ENCODE assay signal across 25 cellular contexts in genomic region chrX:45667666-45668065, GRCh38.
DNase-seq lines count a peak whose midpoint lies in the region; ATAC-seq, FAIRE-seq and TF ChIP-seq lines count a peak whose summit lies in the region.
"Had no signal": no experiment of that assay in that cellular context is flagged by ENCODE, and none has a peak within 500 bp of the region (broad histone marks: within the 10 kb centered on the region; RNA-seq: fewer than 3 reads in every experiment).

No MANE protein-coding gene starts in this region.

- H3K27ac ChIP-seq in mammary epithelial cell (ENCODE audit: insufficient read depth, low read depth, low read length) (no peak overlapping the region), keratinocyte (ENCODE audit: control insufficient read depth, insufficient read depth, low read length) (no peak overlapping the region)
- H3K27ac ChIP-seq in CD8-positive, alpha-beta T cell (ENCODE audit: low read depth, low read length) = no peak overlapping the region
- H3K27ac ChIP-seq: BLaER1, left ventricle myocardium inferior, pancreas, Peyer's patch, uterus had no signal

- H2AFZ ChIP-seq in mammary epithelial cell (ENCODE audit: low read depth, low read length) = no peak overlapping the region
- no peak overlapping the region for H2AFZ ChIP-seq in keratinocyte (ENCODE audit: control insufficient read depth, low read length)

- no peaks in the 10 kb centered on the region for H3K4me1 Mint-ChIP-seq in CD8-positive, alpha-beta T cell (ENCODE audit: low read depth)
- H3K4me1 Mint-ChIP-seq: activated CD4-positive, alpha-beta T cell treated with anti-CD3 and anti-CD28 coated beads for 36 hours; mesothelial cell of epicardium; nephron had no signal

- peaks cover 26% of the 10 kb centered on the region for H3K4me1 ChIP-seq in mammary epithelial cell (ENCODE audit: insufficient read depth, low read length)
- peaks cover 20% of the 10 kb centered on the region for H3K4me1 ChIP-seq in keratinocyte (ENCODE audit: control insufficient read depth, extremely low read depth, insufficient read depth, low read length)
- H3K4me1 ChIP-seq in CD8-positive, alpha-beta T cell (ENCODE audit: insufficient read depth, low read length) = no peaks in the 10 kb centered on the region
- H3K4me1 ChIP-seq: BLaER1, left ventricle myocardium inferior, pancreas, Peyer's patch, uterus had no signal

- H3K4me3 ChIP-seq in AG10803 (ENCODE audit: low read length) (no peak overlapping the region), mammary epithelial cell (replicated peaks in 1 of 3; ENCODE audit: insufficient read depth in 1 of 3, low read depth in 2 of 3, low read length in 3 of 3) (no peak overlapping the region), keratinocyte (ENCODE audit: control insufficient read depth in 2 of 3, extremely low read depth in 1 of 3, insufficient read depth in 2 of 3, low read depth in 1 of 3, low read length in 3 of 3) (no peak overlapping the region)
- H3K4me3 ChIP-seq in CD8-positive, alpha-beta T cell (ENCODE audit: low read depth, low read length) = no peak overlapping the region
- H3K4me3 ChIP-seq: BLaER1, K562, left ventricle myocardium inferior, pancreas, Peyer's patch, uterus had no signal

- no peaks in the 10 kb centered on the region for H3K36me3 Mint-ChIP-seq in CD8-positive, alpha-beta T cell
- H3K36me3 Mint-ChIP-seq: mesothelial cell of epicardium had no signal

- no peaks in the 10 kb centered on the region for H3K27me3 Mint-ChIP-seq in CD8-positive, alpha-beta T cell (ENCODE audit: low read depth)
- H3K27me3 Mint-ChIP-seq: activated CD4-positive, alpha-beta T cell treated with anti-CD3 and anti-CD28 coated beads for 36 hours had no signal

- DNase-seq in AG10803 (ENCODE audit: low read depth) (peak; percentile 6), LHCN-M2 (ENCODE audit: low read depth) (peak; percentile 33), mammary epithelial cell (peak; percentile 8), keratinocyte (ENCODE audit: low read depth, low spot score) (no peak), left cardiac atrium (no peak)
- DNase-seq in CD8-positive, alpha-beta T cell = no peak
- DNase-seq: activated CD4-positive, alpha-beta T cell treated with anti-CD3 and anti-CD28 coated beads for 36 hours; activated effector memory CD4-positive, alpha-beta T cell treated with anti-CD3 and anti-CD28 coated beads, Interleukin-2, amount 50 U/mL, for 16 hours; COR-L47; left ventricle myocardium inferior; NCI-H524; pancreas; Peyer's patch; right cardiac atrium; stimulated activated CD4-positive, alpha-beta T cell treated with anti-CD3 and anti-CD28 coated beads, Interleukin-4, amount 100 ng/mL, for 4 hours; stimulated activated naive CD4-positive, alpha-beta T cell; uterus had no signal

- H3K4me2 ChIP-seq in mammary epithelial cell (ENCODE audit: insufficient read depth, low read depth, low read length) (no peak overlapping the region), keratinocyte (ENCODE audit: control insufficient read depth, extremely low read depth, insufficient read depth, low read depth, low read length) (no peak overlapping the region)
- H3K4me2 ChIP-seq: BLaER1 had no signal

- H3K4me3 Mint-ChIP-seq in CD8-positive, alpha-beta T cell = no peak overlapping the region
- H3K4me3 Mint-ChIP-seq: activated CD4-positive, alpha-beta T cell treated with anti-CD3 and anti-CD28 coated beads for 36 hours; mesothelial cell of epicardium; nephron; T-helper 1 cell treated with Interleukin-12 subunit alpha and Interleukin-12 subunit beta and Interleukin-4 antibody, amounts not matched to agents 30 μg/mL and 1 μg/mL, for 36 hours had no signal

- H3K36me3 ChIP-seq in mammary epithelial cell (ENCODE audit: insufficient read depth, low read length) (no peaks in the 10 kb centered on the region), keratinocyte (ENCODE audit: control insufficient read depth in 2 of 2, extremely low read depth in 1 of 2, insufficient read depth in 2 of 2, low read length in 2 of 2) (no peaks in the 10 kb centered on the region)
- H3K36me3 ChIP-seq in CD8-positive, alpha-beta T cell (ENCODE audit: insufficient read depth, low read length) = no peaks in the 10 kb centered on the region
- H3K36me3 ChIP-seq: BLaER1, left ventricle myocardium inferior, pancreas, Peyer's patch, uterus had no signal

- dilution Hi-C loops in mammary epithelial cell (cut with HindIII; ENCODE audit: low sequenced_read_pairs) = no loop called here
- dilution Hi-C loops in keratinocyte (cut with MboI; ENCODE audit: extremely low pct_ligation_motif_present, low sequenced_read_pairs) = no loop called here

- no peaks in the 10 kb centered on the region for H3K9me3 ChIP-seq in mammary epithelial cell (replicated peaks; ENCODE audit: insufficient read depth, low read length)
- H3K9me3 ChIP-seq in keratinocyte (ENCODE audit: control insufficient read depth, low read depth, low read length) = no peaks in the 10 kb centered on the region
- H3K9me3 ChIP-seq in CD8-positive, alpha-beta T cell (ENCODE audit: low read length) = no peaks in the 10 kb centered on the region
- H3K9me3 ChIP-seq: left ventricle myocardium inferior, pancreas, Peyer's patch, uterus had no signal

- 86% methylated on average over 1 of the region's 1 CpG for WGBS in mammary epithelial cell (ENCODE audit: low coverage, missing lambda C conversion rate)

- FAIRE-seq in keratinocyte (lab: Jason Lieb, UNC) = peak; percentile 91
- FAIRE-seq: GM12891, K562, pancreas had no signal

- CTCF ChIA-PET in mammary epithelial cell (lab: Charles Lee; ENCODE audit: low non-redundant PET) = no interaction called here
- CTCF ChIA-PET in CD8-positive, alpha-beta T cell (lab: Charles Lee) = no interaction called here

- no peaks in the 10 kb centered on the region for H3K9me3 Mint-ChIP-seq in CD8-positive, alpha-beta T cell
- H3K9me3 Mint-ChIP-seq: T-helper 1 cell treated with Interleukin-12 subunit alpha and Interleukin-12 subunit beta and Interleukin-4 antibody, amounts not matched to agents 30 μg/mL and 1 μg/mL, for 36 hours had no signal

- no peaks in the 10 kb centered on the region for H3K9me1 ChIP-seq in keratinocyte (ENCODE audit: control insufficient read depth, extremely low read depth, insufficient read depth, low read length)

- no peak overlapping the region for H3K27ac Mint-ChIP-seq in CD8-positive, alpha-beta T cell
- H3K27ac Mint-ChIP-seq: activated CD4-positive, alpha-beta T cell treated with anti-CD3 and anti-CD28 coated beads for 36 hours; mesothelial cell of epicardium; nephron; T-helper 1 cell treated with Interleukin-12 subunit alpha and Interleukin-12 subunit beta and Interleukin-4 antibody, amounts not matched to agents 30 μg/mL and 1 μg/mL, for 36 hours had no signal

- H3K27me3 ChIP-seq in mammary epithelial cell (ENCODE audit: insufficient read depth, low read length) (no peaks in the 10 kb centered on the region), keratinocyte (ENCODE audit: control insufficient read depth, extremely low read depth, insufficient read depth, low read length) (no peaks in the 10 kb centered on the region)
- H3K27me3 ChIP-seq in CD8-positive, alpha-beta T cell (ENCODE audit: insufficient read depth, low read length) = no peaks in the 10 kb centered on the region
- H3K27me3 ChIP-seq: BLaER1, Peyer's patch, uterus had no signal

- no peak for TF ChIP-seq CTCF in AG10803 (conservative IDR thresholded peaks at IDR 0.05; ENCODE audit: low read length)
- TF ChIP-seq CTCF in mammary epithelial cell (conservative IDR thresholded peaks at IDR 0.05 in 1 of 2, IDR thresholded peaks at IDR 0.05 in 1 of 2; ENCODE audit: extremely low read depth in 1 of 2, insufficient read depth in 1 of 2, low read depth in 1 of 2, low read length in 2 of 2) = no peak
- TF ChIP-seq CTCF in keratinocyte (optimal IDR thresholded peaks at IDR 0.05 in 1 of 3, IDR thresholded peaks at IDR 0.05 in 1 of 3, conservative IDR thresholded peaks at IDR 0.05 in 1 of 3; ENCODE audit: extremely low read depth in 1 of 3, insufficient read depth in 2 of 3, low read length in 3 of 3) = no peak
- TF ChIP-seq CTCF in CD8-positive, alpha-beta T cell (IDR thresholded peaks at IDR 0.05) = no peak

- H3K79me2 ChIP-seq in mammary epithelial cell (ENCODE audit: insufficient read depth, low read length) = no peaks in the 10 kb centered on the region
- no peaks in the 10 kb centered on the region for H3K79me2 ChIP-seq in keratinocyte (ENCODE audit: control insufficient read depth, insufficient read depth, low read length)

- in situ Hi-C loops in mammary epithelial cell (cut with MboI; ENCODE audit: low sequenced_read_pairs in 2 of 2) = no loop called here

- no peaks in the 10 kb centered on the region for H4K20me1 ChIP-seq in mammary epithelial cell (ENCODE audit: insufficient read depth, low read length)
- H4K20me1 ChIP-seq in keratinocyte (ENCODE audit: control insufficient read depth, extremely low read depth, insufficient read depth, low read length) = no peaks in the 10 kb centered on the region
- H4K20me1 ChIP-seq: BLaER1 had no signal

- H3K9ac ChIP-seq in mammary epithelial cell (ENCODE audit: insufficient read depth, low read length) = no peak overlapping the region
- no peak overlapping the region for H3K9ac ChIP-seq in keratinocyte (ENCODE audit: control insufficient read depth, extremely low read depth, insufficient read depth, low read length)
- H3K9ac ChIP-seq: BLaER1 had no signal

- POLR2A ChIA-PET in CD8-positive, alpha-beta T cell (lab: Charles Lee) = no interaction called here

- ATAC-seq in CD8-positive, alpha-beta T cell = no peak
- ATAC-seq in GM18870 (IDR thresholded peaks at IDR 0.05; ENCODE audit: unreplicated experiment) (no peak), GM19351 (IDR thresholded peaks at IDR 0.05; ENCODE audit: unreplicated experiment) (no peak), left cardiac atrium (no peak)
- ATAC-seq: activated CD4-positive, alpha-beta T cell treated with anti-CD3 and anti-CD28 coated beads for 36 hours; K562; pancreas; right cardiac atrium had no signal

- intact Hi-C loops in mammary epithelial cell (cut with micrococcal nuclease) = loop anchor here (1.0 to 2.0 kb wide), 3 partner anchors 47 to 152 kb away; no protein-coding TSS in a partner anchor
- intact Hi-C loops in CD8-positive, alpha-beta T cell (cut with DNase I, micrococcal nuclease) = no loop called here
- intact Hi-C loops in left cardiac atrium (cut with DNase I) = no loop called here

- no TSS peak for BruUV-seq in mammary epithelial cell (replicated peaks; lab: Mats Ljungman, UMichigan)

Comparison
In these comparisons a context has a peak if more than half of its experiments do, and no peak if none do; other contexts are left out.
1. DNase-seq: peak in AG10803 (single experiment), LHCN-M2 (single experiment) and mammary epithelial cell (single experiment); none in keratinocyte (single experiment), CD8-positive, alpha-beta T cell (0 of 7) and left cardiac atrium (single experiment).